In the genomic region with DNA sequence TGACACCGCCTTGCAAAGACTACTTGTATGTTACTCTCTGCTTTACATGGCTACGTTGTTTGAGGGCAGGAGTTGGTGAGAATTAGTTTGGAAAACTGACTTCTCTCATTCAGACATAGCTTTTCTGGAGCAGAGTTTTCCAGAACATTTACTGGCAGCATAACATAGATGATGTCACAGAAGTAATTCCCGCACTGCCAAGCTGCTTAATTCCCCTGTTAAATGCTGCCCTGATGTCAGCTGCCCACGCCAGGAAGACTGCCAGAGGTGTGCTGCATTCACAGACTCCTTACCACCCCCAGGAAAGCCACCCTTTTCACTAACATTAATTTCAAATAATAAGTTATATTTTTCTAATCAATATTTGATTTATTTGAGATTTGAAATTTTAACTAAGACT, we compare ENCODE assay signal across 1 cellular context.
TF ChIP-seq lines count a peak whose summit lies in the region.

No MANE protein-coding gene starts in this region.

TF ChIP-seq in H1, 55 proteins besides CTCF, POLR2A, EP300 and RAD21 (continued from another document):
- TF ChIP-seq, protein P1, sequence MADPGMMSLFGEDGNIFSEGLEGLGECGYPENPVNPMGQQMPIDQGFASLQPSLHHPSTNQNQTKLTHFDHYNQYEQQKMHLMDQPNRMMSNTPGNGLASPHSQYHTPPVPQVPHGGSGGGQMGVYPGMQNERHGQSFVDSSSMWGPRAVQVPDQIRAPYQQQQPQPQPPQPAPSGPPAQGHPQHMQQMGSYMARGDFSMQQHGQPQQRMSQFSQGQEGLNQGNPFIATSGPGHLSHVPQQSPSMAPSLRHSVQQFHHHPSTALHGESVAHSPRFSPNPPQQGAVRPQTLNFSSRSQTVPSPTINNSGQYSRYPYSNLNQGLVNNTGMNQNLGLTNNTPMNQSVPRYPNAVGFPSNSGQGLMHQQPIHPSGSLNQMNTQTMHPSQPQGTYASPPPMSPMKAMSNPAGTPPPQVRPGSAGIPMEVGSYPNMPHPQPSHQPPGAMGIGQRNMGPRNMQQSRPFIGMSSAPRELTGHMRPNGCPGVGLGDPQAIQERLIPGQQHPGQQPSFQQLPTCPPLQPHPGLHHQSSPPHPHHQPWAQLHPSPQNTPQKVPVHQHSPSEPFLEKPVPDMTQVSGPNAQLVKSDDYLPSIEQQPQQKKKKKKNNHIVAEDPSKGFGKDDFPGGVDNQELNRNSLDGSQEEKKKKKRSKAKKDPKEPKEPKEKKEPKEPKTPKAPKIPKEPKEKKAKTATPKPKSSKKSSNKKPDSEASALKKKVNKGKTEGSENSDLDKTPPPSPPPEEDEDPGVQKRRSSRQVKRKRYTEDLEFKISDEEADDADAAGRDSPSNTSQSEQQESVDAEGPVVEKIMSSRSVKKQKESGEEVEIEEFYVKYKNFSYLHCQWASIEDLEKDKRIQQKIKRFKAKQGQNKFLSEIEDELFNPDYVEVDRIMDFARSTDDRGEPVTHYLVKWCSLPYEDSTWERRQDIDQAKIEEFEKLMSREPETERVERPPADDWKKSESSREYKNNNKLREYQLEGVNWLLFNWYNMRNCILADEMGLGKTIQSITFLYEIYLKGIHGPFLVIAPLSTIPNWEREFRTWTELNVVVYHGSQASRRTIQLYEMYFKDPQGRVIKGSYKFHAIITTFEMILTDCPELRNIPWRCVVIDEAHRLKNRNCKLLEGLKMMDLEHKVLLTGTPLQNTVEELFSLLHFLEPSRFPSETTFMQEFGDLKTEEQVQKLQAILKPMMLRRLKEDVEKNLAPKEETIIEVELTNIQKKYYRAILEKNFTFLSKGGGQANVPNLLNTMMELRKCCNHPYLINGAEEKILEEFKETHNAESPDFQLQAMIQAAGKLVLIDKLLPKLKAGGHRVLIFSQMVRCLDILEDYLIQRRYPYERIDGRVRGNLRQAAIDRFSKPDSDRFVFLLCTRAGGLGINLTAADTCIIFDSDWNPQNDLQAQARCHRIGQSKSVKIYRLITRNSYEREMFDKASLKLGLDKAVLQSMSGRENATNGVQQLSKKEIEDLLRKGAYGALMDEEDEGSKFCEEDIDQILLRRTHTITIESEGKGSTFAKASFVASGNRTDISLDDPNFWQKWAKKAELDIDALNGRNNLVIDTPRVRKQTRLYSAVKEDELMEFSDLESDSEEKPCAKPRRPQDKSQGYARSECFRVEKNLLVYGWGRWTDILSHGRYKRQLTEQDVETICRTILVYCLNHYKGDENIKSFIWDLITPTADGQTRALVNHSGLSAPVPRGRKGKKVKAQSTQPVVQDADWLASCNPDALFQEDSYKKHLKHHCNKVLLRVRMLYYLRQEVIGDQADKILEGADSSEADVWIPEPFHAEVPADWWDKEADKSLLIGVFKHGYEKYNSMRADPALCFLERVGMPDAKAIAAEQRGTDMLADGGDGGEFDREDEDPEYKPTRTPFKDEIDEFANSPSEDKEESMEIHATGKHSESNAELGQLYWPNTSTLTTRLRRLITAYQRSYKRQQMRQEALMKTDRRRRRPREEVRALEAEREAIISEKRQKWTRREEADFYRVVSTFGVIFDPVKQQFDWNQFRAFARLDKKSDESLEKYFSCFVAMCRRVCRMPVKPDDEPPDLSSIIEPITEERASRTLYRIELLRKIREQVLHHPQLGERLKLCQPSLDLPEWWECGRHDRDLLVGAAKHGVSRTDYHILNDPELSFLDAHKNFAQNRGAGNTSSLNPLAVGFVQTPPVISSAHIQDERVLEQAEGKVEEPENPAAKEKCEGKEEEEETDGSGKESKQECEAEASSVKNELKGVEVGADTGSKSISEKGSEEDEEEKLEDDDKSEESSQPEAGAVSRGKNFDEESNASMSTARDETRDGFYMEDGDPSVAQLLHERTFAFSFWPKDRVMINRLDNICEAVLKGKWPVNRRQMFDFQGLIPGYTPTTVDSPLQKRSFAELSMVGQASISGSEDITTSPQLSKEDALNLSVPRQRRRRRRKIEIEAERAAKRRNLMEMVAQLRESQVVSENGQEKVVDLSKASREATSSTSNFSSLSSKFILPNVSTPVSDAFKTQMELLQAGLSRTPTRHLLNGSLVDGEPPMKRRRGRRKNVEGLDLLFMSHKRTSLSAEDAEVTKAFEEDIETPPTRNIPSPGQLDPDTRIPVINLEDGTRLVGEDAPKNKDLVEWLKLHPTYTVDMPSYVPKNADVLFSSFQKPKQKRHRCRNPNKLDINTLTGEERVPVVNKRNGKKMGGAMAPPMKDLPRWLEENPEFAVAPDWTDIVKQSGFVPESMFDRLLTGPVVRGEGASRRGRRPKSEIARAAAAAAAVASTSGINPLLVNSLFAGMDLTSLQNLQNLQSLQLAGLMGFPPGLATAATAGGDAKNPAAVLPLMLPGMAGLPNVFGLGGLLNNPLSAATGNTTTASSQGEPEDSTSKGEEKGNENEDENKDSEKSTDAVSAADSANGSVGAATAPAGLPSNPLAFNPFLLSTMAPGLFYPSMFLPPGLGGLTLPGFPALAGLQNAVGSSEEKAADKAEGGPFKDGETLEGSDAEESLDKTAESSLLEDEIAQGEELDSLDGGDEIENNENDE (IDR thresholded peaks at IDR 0.05; ENCODE audit: insufficient replicate concordance, low read length): no peak
- TF ChIP-seq YY1 (IDR thresholded peaks at IDR 0.05; ENCODE audit: low read depth, low read length) (no peak), RXRA (IDR thresholded peaks at IDR 0.05; ENCODE audit: insufficient read depth, low read depth, low read length) (no peak), NRF1 (IDR thresholded peaks at IDR 0.05; ENCODE audit: low read depth, low read length) (no peak), SP2 (IDR thresholded peaks at IDR 0.05; ENCODE audit: low read length) (no peak), BRCA1 (IDR thresholded peaks at IDR 0.05; ENCODE audit: low read depth, low read length) (no peak), CBX8 (IDR thresholded peaks at IDR 0.05; ENCODE audit: borderline replicate concordance, low read depth, low read length) (no peak), TEAD4 (IDR thresholded peaks at IDR 0.05; ENCODE audit: low read depth, low read length) (no peak), TBP (IDR thresholded peaks at IDR 0.05; ENCODE audit: low read depth, low read length) (no peak), CREB1 (IDR thresholded peaks at IDR 0.05) (no peak), GABPA (IDR thresholded peaks at IDR 0.05; ENCODE audit: borderline replicate concordance, insufficient read depth, low read length) (no peak)
- TF ChIP-seq, protein P2, sequence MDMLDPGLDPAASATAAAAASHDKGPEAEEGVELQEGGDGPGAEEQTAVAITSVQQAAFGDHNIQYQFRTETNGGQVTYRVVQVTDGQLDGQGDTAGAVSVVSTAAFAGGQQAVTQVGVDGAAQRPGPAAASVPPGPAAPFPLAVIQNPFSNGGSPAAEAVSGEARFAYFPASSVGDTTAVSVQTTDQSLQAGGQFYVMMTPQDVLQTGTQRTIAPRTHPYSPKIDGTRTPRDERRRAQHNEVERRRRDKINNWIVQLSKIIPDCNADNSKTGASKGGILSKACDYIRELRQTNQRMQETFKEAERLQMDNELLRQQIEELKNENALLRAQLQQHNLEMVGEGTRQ (IDR thresholded peaks at IDR 0.05; ENCODE audit: low read length): no peak
